ENCODE assay signal across 14 cellular contexts in the genomic region with DNA sequence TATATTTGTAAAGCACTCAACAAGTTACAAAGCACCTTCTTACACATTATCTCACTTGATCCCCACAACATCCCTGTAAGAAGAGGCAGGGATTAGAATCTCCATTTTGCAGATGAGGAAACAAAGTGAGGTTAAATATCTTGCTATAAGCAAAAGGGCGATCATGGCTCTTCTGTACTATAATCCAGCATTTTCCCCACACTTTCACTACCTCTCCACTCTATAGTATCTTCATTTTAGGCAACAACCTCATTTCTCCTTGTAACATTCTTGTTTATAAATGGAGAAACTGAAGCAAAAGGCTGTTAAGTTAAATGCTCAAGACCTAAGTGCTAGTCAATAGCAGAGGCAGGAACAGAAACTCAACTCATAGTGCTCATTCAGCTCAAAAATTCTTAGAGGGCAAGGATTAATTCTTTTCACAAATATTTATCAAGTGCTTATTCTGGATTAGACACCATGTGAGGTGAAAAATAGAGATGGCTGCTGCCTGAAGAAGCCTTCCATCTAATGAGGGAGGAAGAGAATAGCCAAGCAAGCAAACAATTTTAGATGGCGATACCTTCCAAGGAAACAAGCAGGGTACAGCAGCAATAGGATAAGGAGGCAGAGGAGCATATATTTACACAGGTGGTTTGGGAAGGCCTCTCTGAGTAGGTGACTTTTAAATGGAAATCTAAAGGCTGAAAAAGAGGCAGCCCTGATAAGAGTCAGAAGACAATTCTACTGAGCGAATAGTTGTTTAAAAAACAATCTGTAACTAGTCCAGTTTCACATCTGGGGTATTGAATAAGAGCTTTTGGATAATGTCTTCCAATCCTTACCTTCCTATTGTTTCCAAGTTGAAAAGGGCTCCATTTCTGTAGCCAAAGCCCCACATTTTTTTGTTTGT. TPM values are rescaled to one million over a fixed set of nuclear protein-coding genes. Genes with fewer than 3 reads are reported as not detected.
DNase-seq lines count a peak whose midpoint lies in the region; ATAC-seq, FAIRE-seq and TF ChIP-seq lines count a peak whose summit lies in the region.
"Had no signal": no experiment of that assay in that cellular context is flagged by ENCODE, and none has a peak within 500 bp of the region (broad histone marks: within the 10 kb centered on the region; RNA-seq: fewer than 3 reads in every experiment).

No MANE protein-coding gene starts in this region.

- H3K4me3 Mint-ChIP-seq in neural progenitor cell: peak overlapping the region; percentile 66

- H3K27me3 ChIP-seq in esophagus (ENCODE audit: control insufficient read depth in 1 of 2, insufficient read depth in 2 of 2, low read length in 2 of 2) (no peaks in the 10 kb centered on the region), neural progenitor cell (peaks cover 7% of the 10 kb centered on the region)

- DNase-seq in A549 (ENCODE audit: low read depth in 1 of 2, low spot score in 1 of 2): no peak
- no peak for DNase-seq in RWPE1 (ENCODE audit: low spot score)
- no peak for DNase-seq in neural progenitor cell (ENCODE audit: low spot score)
- DNase-seq in activated CD8-positive, alpha-beta memory T cell treated with anti-CD3 and anti-CD28 coated beads, Interleukin-2, amount 50 U/mL, for 48 hours: no peak
- DNase-seq in SW480 (ENCODE audit: low spot score): no peak
- DNase-seq in activated CD8-positive, alpha-beta memory T cell treated with anti-CD3 and anti-CD28 coated beads, Interleukin-2, amount 50 U/mL, for 4 hours: no peak
- DNase-seq: activated effector memory CD4-positive, alpha-beta T cell treated with Interleukin-2 at 50 U/mL for 16 hours; effector CD4-positive, alpha-beta T cell; H7; NCI-H1417 treated with DMSO at 0.1 percent for 48 hours; right cardiac atrium had no signal

- H3K27ac ChIP-seq in A549: peak overlapping the region; percentile 76 to 100
- H3K27ac ChIP-seq in RWPE1: peak overlapping the region; percentile 74
- peak overlapping the region; percentile 21 to 58 for H3K27ac ChIP-seq in esophagus (ENCODE audit: low read depth in 2 of 2, low read length in 1 of 2)
- H3K27ac ChIP-seq in neural progenitor cell: peak overlapping the region; percentile 5

- peaks cover 56% of the 10 kb centered on the region for H4K20me1 ChIP-seq in neural progenitor cell (ENCODE audit: low read depth)

- 10% methylated on average over 3 of the region's 3 CpGs for WGBS in A549 (ENCODE audit: missing lambda C conversion rate)
- WGBS in esophagus, 2 donors: 75% methylated on average over 3 of the region's 3 CpGs

- H3K9ac ChIP-seq in neural progenitor cell: no peak overlapping the region

- no peak for TF ChIP-seq EP300 in A549 (IDR thresholded peaks at IDR 0.05)

- H3K9me3 Mint-ChIP-seq in neural progenitor cell: no peaks in the 10 kb centered on the region

- peaks cover 45% of the 10 kb centered on the region for H3K4me1 ChIP-seq in A549
- H3K4me1 ChIP-seq in esophagus (ENCODE audit: control insufficient read depth in 2 of 2, insufficient read depth in 2 of 2, low read length in 1 of 2): peaks cover 0 to 7% of the 10 kb centered on the region in 2 donors
- peaks cover 80% of the 10 kb centered on the region for H3K4me1 ChIP-seq in neural progenitor cell

- H3K36me3 ChIP-seq in esophagus (ENCODE audit: control insufficient read depth in 2 of 2, insufficient read depth in 2 of 2, low read length in 1 of 2) (no peaks in the 10 kb centered on the region), neural progenitor cell (no peaks in the 10 kb centered on the region)

- H3K27me3 Mint-ChIP-seq in neural progenitor cell (ENCODE audit: insufficient read depth, low read depth): peaks cover 6% of the 10 kb centered on the region

- H3K9me3 ChIP-seq in A549 (no peaks in the 10 kb centered on the region), esophagus (ENCODE audit: control insufficient read depth in 2 of 2, insufficient read depth in 1 of 2, low read depth in 1 of 2, low read length in 1 of 2) (no peaks in the 10 kb centered on the region), neural progenitor cell (ENCODE audit: low read depth) (no peaks in the 10 kb centered on the region)

- peak overlapping the region; percentile 24 for H3K27ac Mint-ChIP-seq in neural progenitor cell

- peaks cover 32% of the 10 kb centered on the region for H3F3A ChIP-seq in neural progenitor cell (ENCODE audit: low read depth)

- H3K4me3 ChIP-seq in A549 (peak overlapping the region; percentile 91), esophagus (ENCODE audit: low read depth in 1 of 2, low read length in 2 of 2) (peak overlapping the region in 1 of 2 donors; percentile 70), neural progenitor cell (peak overlapping the region; percentile 96)

- H3K4me1 Mint-ChIP-seq in neural progenitor cell: peaks cover 80% of the 10 kb centered on the region

- no peaks in the 10 kb centered on the region for H3K36me3 Mint-ChIP-seq in neural progenitor cell

- no peak overlapping the region for H2AFZ ChIP-seq in neural progenitor cell (replicated peaks)

- peaks cover 77% of the 10 kb centered on the region for H3K79me2 ChIP-seq in neural progenitor cell (ENCODE audit: low read depth)

- peak overlapping the region; percentile 86 for H3K4me2 ChIP-seq in A549
- peak overlapping the region; percentile 97 for H3K4me2 ChIP-seq in neural progenitor cell

- no peak for ATAC-seq in A549
- no peak for ATAC-seq in GM18870 (IDR thresholded peaks at IDR 0.05; ENCODE audit: unreplicated experiment)
- ATAC-seq: right cardiac atrium had no signal

- CTCF ChIA-PET in A549 (lab: Yijun Ruan, JAX) (interaction anchor here (1.3 kb wide), 1 partner anchor 292 kb away, joined by 5 read pairs; no protein-coding TSS in a partner anchor), RWPE1 (lab: Yijun Ruan, JAX) (interaction anchor here (0.6 to 1.7 kb wide), 3 partner anchors 8 to 143 kb away, joined by 3 to 6 read pairs (median 4); no protein-coding TSS in a partner anchor)

- TF ChIP-seq CTCF in A549 (IDR thresholded peaks at IDR 0.05): no peak
- TF ChIP-seq CTCF in RWPE1 (conservative IDR thresholded peaks at IDR 0.05; ENCODE audit: low read depth): no peak
- no peak for TF ChIP-seq CTCF in neural progenitor cell (IDR thresholded peaks at IDR 0.05)

- no peak for TF ChIP-seq RAD21 in A549 (conservative IDR thresholded peaks at IDR 0.05 in 1 of 2, IDR thresholded peaks at IDR 0.05 in 1 of 2)

- no peak for FAIRE-seq in A549 (lab: Jason Lieb, UNC)

- no peak for TF ChIP-seq POLR2A in A549 (IDR thresholded peaks at IDR 0.05; ENCODE audit: low read length)

- POLR2A ChIA-PET in A549 (lab: Yijun Ruan, JAX): no interaction called here
- POLR2A ChIA-PET in RWPE1 (lab: Yijun Ruan, JAX; ENCODE audit: low non-redundant PET): no interaction called here

TF ChIP-seq in A549, 52 proteins besides CTCF, POLR2A, EP300 and RAD21:
- TF ChIP-seq CBX2 (IDR thresholded peaks at IDR 0.05; ENCODE audit: borderline replicate concordance, low read depth) (no peak), ESRRA (IDR thresholded peaks at IDR 0.05; ENCODE audit: borderline replicate concordance, low read length) (no peak), NFE2L2 (conservative IDR thresholded peaks at IDR 0.05; ENCODE audit: low read length) (no peak), FOSB (CRISPR knock-in tag; IDR thresholded peaks at IDR 0.05) (peak; percentile 27; the same call in 1 of the 2 replicates), HOXB5 (CRISPR knock-in tag; IDR thresholded peaks at IDR 0.05) (no peak), ZNF302 (CRISPR knock-in tag; IDR thresholded peaks at IDR 0.05) (no peak), MAZ (IDR thresholded peaks at IDR 0.05; ENCODE audit: borderline replicate concordance, low read depth, low read length) (no peak), POLR2AphosphoS2 (conservative IDR thresholded peaks at IDR 0.05; ENCODE audit: low read length) (no peak), RNF2 (IDR thresholded peaks at IDR 0.05; ENCODE audit: borderline replicate concordance, low read depth) (no peak)
- TF ChIP-seq, protein P1, sequence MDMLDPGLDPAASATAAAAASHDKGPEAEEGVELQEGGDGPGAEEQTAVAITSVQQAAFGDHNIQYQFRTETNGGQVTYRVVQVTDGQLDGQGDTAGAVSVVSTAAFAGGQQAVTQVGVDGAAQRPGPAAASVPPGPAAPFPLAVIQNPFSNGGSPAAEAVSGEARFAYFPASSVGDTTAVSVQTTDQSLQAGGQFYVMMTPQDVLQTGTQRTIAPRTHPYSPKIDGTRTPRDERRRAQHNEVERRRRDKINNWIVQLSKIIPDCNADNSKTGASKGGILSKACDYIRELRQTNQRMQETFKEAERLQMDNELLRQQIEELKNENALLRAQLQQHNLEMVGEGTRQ (IDR thresholded peaks at IDR 0.05): no peak
- TF ChIP-seq, protein P2, sequence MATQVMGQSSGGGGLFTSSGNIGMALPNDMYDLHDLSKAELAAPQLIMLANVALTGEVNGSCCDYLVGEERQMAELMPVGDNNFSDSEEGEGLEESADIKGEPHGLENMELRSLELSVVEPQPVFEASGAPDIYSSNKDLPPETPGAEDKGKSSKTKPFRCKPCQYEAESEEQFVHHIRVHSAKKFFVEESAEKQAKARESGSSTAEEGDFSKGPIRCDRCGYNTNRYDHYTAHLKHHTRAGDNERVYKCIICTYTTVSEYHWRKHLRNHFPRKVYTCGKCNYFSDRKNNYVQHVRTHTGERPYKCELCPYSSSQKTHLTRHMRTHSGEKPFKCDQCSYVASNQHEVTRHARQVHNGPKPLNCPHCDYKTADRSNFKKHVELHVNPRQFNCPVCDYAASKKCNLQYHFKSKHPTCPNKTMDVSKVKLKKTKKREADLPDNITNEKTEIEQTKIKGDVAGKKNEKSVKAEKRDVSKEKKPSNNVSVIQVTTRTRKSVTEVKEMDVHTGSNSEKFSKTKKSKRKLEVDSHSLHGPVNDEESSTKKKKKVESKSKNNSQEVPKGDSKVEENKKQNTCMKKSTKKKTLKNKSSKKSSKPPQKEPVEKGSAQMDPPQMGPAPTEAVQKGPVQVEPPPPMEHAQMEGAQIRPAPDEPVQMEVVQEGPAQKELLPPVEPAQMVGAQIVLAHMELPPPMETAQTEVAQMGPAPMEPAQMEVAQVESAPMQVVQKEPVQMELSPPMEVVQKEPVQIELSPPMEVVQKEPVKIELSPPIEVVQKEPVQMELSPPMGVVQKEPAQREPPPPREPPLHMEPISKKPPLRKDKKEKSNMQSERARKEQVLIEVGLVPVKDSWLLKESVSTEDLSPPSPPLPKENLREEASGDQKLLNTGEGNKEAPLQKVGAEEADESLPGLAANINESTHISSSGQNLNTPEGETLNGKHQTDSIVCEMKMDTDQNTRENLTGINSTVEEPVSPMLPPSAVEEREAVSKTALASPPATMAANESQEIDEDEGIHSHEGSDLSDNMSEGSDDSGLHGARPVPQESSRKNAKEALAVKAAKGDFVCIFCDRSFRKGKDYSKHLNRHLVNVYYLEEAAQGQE (IDR thresholded peaks at IDR 0.05): 0 out of 2 replicates have a peak, but pooled peaks have one; percentile 8

RNA-seq across cellular contexts. Expression of a gene that starts 3.5 kb away (rescaled TPM):
- polyA plus RNA-seq in A549 (2011; rRNA removed) (193 and 217 TPM in 2 replicates), A549 (2017; fragmentation: RNase III; extraction: RNeasy Plus Mini Kit Qiagen cat#74134 plus additional on column Dnase treatment) (44.2 to 51.0 TPM (median 49.0 TPM) in 3 replicates), esophagus (10 to 100 TPM; 18.2 to 21.3 TPM)
- 48.0 and 74.2 TPM in 2 replicates for polyA plus RNA-seq in A549 (2012; cell fraction: cytosol; rRNA removed)
- polyA plus RNA-seq in A549 (2012; cell fraction: nucleus; rRNA removed): 61.4 and 108 TPM in 2 replicates
- polyA minus RNA-seq in A549 (2011; rRNA and poly(A)+ RNA removed): 94.7 and 114 TPM in 2 replicates
- total RNA-seq in neural progenitor cell (ENCODE audit: low replicate concordance): 35.3 and 44.8 TPM in 2 replicates
- total RNA-seq: OCI-LY7 had no signal

Comparison
In these comparisons a context has a peak if more than half of its experiments do, and no peak if none do; other contexts are left out.
1. H3K27ac ChIP-seq: peak in every context shown above with its lines; median percentile 88 in A549; 74 in RWPE1; 40 in esophagus; 5 in neural progenitor cell.